In genomic region chrX:52261125-52261462, GRCh38 we compare ENCODE assay signal across 8 cellular contexts.
DNase-seq lines count a peak whose midpoint lies in the region; ATAC-seq, FAIRE-seq and TF ChIP-seq lines count a peak whose summit lies in the region.

No MANE protein-coding gene starts in this region.

- CTCF ChIA-PET in activated CD8-positive, alpha-beta T cell treated with anti-CD3 and anti-CD28 coated beads, Interleukin-2, amount 10 ng/mL, durations not matched to agents 7 days and 5 days (lab: Charles Lee): interaction anchor here (1.2 to 1.4 kb wide), 4 partner anchors 14 to 783 kb away, joined by 3 read pairs; no protein-coding TSS in a partner anchor

- TF ChIP-seq CTCF in keratinocyte (optimal IDR thresholded peaks at IDR 0.05 in 1 of 3, IDR thresholded peaks at IDR 0.05 in 1 of 3, conservative IDR thresholded peaks at IDR 0.05 in 1 of 3; ENCODE audit: extremely low read depth in 1 of 3, insufficient read depth in 2 of 3, low read length in 3 of 3): no peak
- TF ChIP-seq CTCF in upper lobe of right lung (IDR thresholded peaks at IDR 0.05): no peak

- intact Hi-C loops in Right ventricle myocardium inferior (cut with DNase I): loop anchor here (2.0 kb wide), 1 partner anchor 368 kb away; the partner anchor contains the start of gene MAGED1
- intact Hi-C loops in left ventricle myocardium superior (cut with micrococcal nuclease): no loop called here
- intact Hi-C loops in upper lobe of right lung (cut with DNase I): no loop called here

- no peak for DNase-seq in Right ventricle myocardium inferior (ENCODE audit: missing footprints)
- DNase-seq in left ventricle myocardium superior: no peak
- no peak for DNase-seq in activated CD8-positive, alpha-beta T cell treated with anti-CD3 and anti-CD28 coated beads, Interleukin-2, amount 10 ng/mL, durations not matched to agents 7 days and 5 days
- DNase-seq in keratinocyte (ENCODE audit: low read depth, low spot score): no peak
- DNase-seq in upper lobe of right lung: no peak
- no peak for DNase-seq in NCI-H1436 (lab: John Stamatoyannopoulos, UW)
- DNase-seq in NCI-H1417 (lab: John Stamatoyannopoulos, UW): no peak
- no peak for DNase-seq in RPMI8226

- POLR2A ChIA-PET in activated CD8-positive, alpha-beta T cell treated with anti-CD3 and anti-CD28 coated beads, Interleukin-2, amount 10 ng/mL, durations not matched to agents 7 days and 5 days (lab: Charles Lee): no interaction called here

- H3K9me1 ChIP-seq in keratinocyte (ENCODE audit: control insufficient read depth, extremely low read depth, insufficient read depth, low read length): no peaks in the 10 kb centered on the region

- FAIRE-seq in keratinocyte (lab: Jason Lieb, UNC): no peak

- H3K27me3 Mint-ChIP-seq in activated CD8-positive, alpha-beta T cell treated with anti-CD3 and anti-CD28 coated beads, Interleukin-2, amount 10 ng/mL, durations not matched to agents 7 days and 5 days (ENCODE audit: low read depth): peaks cover 10% of the 10 kb centered on the region

- peaks cover 4% of the 10 kb centered on the region for H3K4me1 ChIP-seq in keratinocyte (ENCODE audit: control insufficient read depth, extremely low read depth, insufficient read depth, low read length)
- H3K4me1 ChIP-seq in upper lobe of right lung: no peaks in the 10 kb centered on the region

- peak overlapping the region; percentile 62 to 80 (median 80) for H3K4me3 ChIP-seq in keratinocyte (ENCODE audit: control insufficient read depth in 2 of 3, extremely low read depth in 1 of 3, insufficient read depth in 2 of 3, low read depth in 1 of 3, low read length in 3 of 3)
- H3K4me3 ChIP-seq in upper lobe of right lung: no peak overlapping the region

- peak overlapping the region; percentile 83 for H3K4me2 ChIP-seq in keratinocyte (ENCODE audit: control insufficient read depth, extremely low read depth, insufficient read depth, low read depth, low read length)

- H3K9me3 Mint-ChIP-seq in activated CD8-positive, alpha-beta T cell treated with anti-CD3 and anti-CD28 coated beads, Interleukin-2, amount 10 ng/mL, durations not matched to agents 7 days and 5 days (ENCODE audit: insufficient read depth): no peaks in the 10 kb centered on the region

- H3K27me3 ChIP-seq in keratinocyte (ENCODE audit: control insufficient read depth, extremely low read depth, insufficient read depth, low read length) (no peaks in the 10 kb centered on the region), upper lobe of right lung (no peaks in the 10 kb centered on the region)

- H3K27ac ChIP-seq in keratinocyte (ENCODE audit: control insufficient read depth, insufficient read depth, low read length) (no peak overlapping the region), upper lobe of right lung (peak overlapping the region; percentile 88)

- H3K36me3 ChIP-seq in keratinocyte (ENCODE audit: control insufficient read depth in 2 of 2, extremely low read depth in 1 of 2, insufficient read depth in 2 of 2, low read length in 2 of 2) (no peaks in the 10 kb centered on the region), upper lobe of right lung (no peaks in the 10 kb centered on the region)

- H3K79me2 ChIP-seq in keratinocyte (ENCODE audit: control insufficient read depth, insufficient read depth, low read length): no peaks in the 10 kb centered on the region

- H3K27ac Mint-ChIP-seq in activated CD8-positive, alpha-beta T cell treated with anti-CD3 and anti-CD28 coated beads, Interleukin-2, amount 10 ng/mL, durations not matched to agents 7 days and 5 days: peak overlapping the region; percentile 99

- H4K20me1 ChIP-seq in keratinocyte (ENCODE audit: control insufficient read depth, extremely low read depth, insufficient read depth, low read length): no peaks in the 10 kb centered on the region

- peaks cover 18% of the 10 kb centered on the region for H3K4me1 Mint-ChIP-seq in activated CD8-positive, alpha-beta T cell treated with anti-CD3 and anti-CD28 coated beads, Interleukin-2, amount 10 ng/mL, durations not matched to agents 7 days and 5 days (ENCODE audit: low read depth)

- H3K9ac ChIP-seq in keratinocyte (ENCODE audit: control insufficient read depth, extremely low read depth, insufficient read depth, low read length): no peak overlapping the region

- ATAC-seq in Right ventricle myocardium inferior: peak; percentile 4
- no peak for ATAC-seq in left ventricle myocardium superior
- no peak for ATAC-seq in activated CD8-positive, alpha-beta T cell treated with anti-CD3 and anti-CD28 coated beads, Interleukin-2, amount 10 ng/mL, durations not matched to agents 7 days and 5 days
- ATAC-seq in upper lobe of right lung: no peak

- no peaks in the 10 kb centered on the region for H3K9me3 ChIP-seq in keratinocyte (ENCODE audit: control insufficient read depth, low read depth, low read length)
- H3K9me3 ChIP-seq in upper lobe of right lung: no peaks in the 10 kb centered on the region

- dilution Hi-C loops in keratinocyte (cut with MboI; ENCODE audit: extremely low pct_ligation_motif_present, low sequenced_read_pairs): no loop called here

- H3K4me3 Mint-ChIP-seq in activated CD8-positive, alpha-beta T cell treated with anti-CD3 and anti-CD28 coated beads, Interleukin-2, amount 10 ng/mL, durations not matched to agents 7 days and 5 days: peak overlapping the region; percentile 93

- no peaks in the 10 kb centered on the region for H3K36me3 Mint-ChIP-seq in activated CD8-positive, alpha-beta T cell treated with anti-CD3 and anti-CD28 coated beads, Interleukin-2, amount 10 ng/mL, durations not matched to agents 7 days and 5 days (ENCODE audit: low read depth)

- H2AFZ ChIP-seq in keratinocyte (ENCODE audit: control insufficient read depth, low read length): no peak overlapping the region
